ENCODE assay signal across 1 cellular context in the genomic region with DNA sequence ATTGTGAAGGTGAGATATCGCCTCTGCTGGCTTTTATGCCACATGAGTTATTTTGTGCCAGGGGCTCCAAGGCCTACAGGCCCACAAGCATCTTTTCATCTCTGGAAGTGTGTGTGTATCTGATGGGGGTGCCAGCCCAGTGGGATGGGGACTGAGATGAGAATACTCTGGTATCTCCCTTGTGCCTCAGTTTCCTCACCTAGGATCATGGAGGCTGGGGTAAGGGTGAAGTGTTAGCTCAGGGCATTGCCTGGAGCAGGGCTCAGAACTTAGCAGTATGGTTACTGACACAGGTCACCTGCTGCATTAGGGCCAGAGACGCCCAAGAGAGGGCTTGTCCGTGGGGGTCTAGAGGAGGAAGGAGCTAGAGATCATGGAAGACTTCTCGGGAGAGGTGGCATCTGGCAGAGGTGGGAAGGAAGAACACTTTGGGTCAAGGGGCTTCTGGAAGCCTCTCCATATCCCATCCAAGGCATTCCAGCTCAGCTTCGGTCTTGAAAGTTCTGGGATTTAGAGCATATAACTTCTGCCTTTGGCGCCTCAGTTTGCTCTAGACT.
TF ChIP-seq lines count a peak whose summit lies in the region.

No MANE protein-coding gene starts in this region.

TF ChIP-seq in K562, 482 proteins besides CTCF, POLR2A, EP300 and RAD21:
- TF ChIP-seq ARID4B (CRISPR knock-in tag; IDR thresholded peaks at IDR 0.05) (no peak), ZZZ3 (IDR thresholded peaks at IDR 0.05) (no peak), CHD2 (IDR thresholded peaks at IDR 0.05; ENCODE audit: low read depth, low read length) (no peak), DPF2 (IDR thresholded peaks at IDR 0.05) (no peak), TARDBP (IDR thresholded peaks at IDR 0.05) (no peak), ZFP36 (IDR thresholded peaks at IDR 0.05; ENCODE audit: low read depth, low read length, partially characterized antibody) (peak; percentile 60), U2AF2 (optimal IDR thresholded peaks at IDR 0.05; ENCODE audit: low read depth, low read length) (no peak)
- TF ChIP-seq, protein P1, sequence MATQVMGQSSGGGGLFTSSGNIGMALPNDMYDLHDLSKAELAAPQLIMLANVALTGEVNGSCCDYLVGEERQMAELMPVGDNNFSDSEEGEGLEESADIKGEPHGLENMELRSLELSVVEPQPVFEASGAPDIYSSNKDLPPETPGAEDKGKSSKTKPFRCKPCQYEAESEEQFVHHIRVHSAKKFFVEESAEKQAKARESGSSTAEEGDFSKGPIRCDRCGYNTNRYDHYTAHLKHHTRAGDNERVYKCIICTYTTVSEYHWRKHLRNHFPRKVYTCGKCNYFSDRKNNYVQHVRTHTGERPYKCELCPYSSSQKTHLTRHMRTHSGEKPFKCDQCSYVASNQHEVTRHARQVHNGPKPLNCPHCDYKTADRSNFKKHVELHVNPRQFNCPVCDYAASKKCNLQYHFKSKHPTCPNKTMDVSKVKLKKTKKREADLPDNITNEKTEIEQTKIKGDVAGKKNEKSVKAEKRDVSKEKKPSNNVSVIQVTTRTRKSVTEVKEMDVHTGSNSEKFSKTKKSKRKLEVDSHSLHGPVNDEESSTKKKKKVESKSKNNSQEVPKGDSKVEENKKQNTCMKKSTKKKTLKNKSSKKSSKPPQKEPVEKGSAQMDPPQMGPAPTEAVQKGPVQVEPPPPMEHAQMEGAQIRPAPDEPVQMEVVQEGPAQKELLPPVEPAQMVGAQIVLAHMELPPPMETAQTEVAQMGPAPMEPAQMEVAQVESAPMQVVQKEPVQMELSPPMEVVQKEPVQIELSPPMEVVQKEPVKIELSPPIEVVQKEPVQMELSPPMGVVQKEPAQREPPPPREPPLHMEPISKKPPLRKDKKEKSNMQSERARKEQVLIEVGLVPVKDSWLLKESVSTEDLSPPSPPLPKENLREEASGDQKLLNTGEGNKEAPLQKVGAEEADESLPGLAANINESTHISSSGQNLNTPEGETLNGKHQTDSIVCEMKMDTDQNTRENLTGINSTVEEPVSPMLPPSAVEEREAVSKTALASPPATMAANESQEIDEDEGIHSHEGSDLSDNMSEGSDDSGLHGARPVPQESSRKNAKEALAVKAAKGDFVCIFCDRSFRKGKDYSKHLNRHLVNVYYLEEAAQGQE (CRISPR knock-in tag; IDR thresholded peaks at IDR 0.05; ENCODE audit: low read depth) = no peak
